In the genomic region with DNA sequence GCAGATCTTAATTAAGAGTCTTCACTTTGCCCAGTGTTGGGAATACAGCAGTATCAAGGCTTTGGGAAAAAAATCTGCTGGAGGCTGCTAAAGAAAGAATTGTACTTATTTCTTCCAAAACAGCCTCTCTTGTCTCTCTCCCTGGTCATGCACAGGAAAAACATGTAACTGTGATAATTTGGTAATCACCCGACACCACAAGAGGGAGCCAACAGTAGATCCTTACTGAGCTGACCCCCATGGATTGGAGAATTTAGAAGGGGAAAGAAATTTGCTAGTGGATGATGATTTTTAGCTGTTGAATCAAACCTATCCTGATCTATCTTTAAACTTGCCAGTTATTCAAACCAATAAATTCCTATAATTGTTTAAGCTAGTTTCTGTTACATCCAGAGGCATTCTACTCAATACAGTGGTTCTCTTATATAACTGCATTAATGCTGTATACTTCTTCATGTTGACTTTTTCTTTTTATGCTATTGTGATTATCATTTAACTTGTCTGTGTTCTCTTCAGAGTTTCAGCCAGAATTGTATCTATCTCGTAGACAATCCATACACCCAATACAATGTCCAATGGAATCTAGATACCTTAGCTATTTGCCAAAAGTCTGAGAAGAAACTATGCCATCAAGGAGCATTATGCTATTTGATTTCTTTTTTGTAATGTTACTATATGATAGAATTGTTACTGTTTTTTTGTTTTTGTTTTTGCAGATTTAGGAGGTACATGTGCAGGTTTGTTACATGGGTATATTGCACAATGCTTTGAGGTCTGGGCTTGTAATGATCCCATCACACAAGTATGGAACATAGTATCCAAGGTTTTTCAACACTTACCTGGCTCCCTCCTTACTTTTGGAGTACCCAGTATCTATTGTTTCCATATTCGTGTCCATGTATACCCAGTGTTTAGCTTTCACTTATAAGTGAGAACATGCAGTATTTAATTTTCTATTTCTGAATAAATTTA, we compare ENCODE assay signal across 9 cellular contexts. TPM values are rescaled to one million over a fixed set of nuclear protein-coding genes. Genes with fewer than 3 reads are reported as not detected.
DNase-seq lines count a peak whose midpoint lies in the region; ATAC-seq and TF ChIP-seq lines count a peak whose summit lies in the region.
"Had no signal": no experiment of that assay in that cellular context is flagged by ENCODE, and none has a peak within 500 bp of the region (broad histone marks: within the 10 kb centered on the region; RNA-seq: fewer than 3 reads in every experiment).

No MANE protein-coding gene starts in this region.

- no peaks in the 10 kb centered on the region for H3K79me2 ChIP-seq in SK-N-SH (ENCODE audit: insufficient read depth)

- DNase-seq in activated T-cell treated with anti-CD3 and anti-CD28 coated beads, Interleukin-2, amount 50 U/mL, for 72 hours = peak; percentile 17 to 19
- DNase-seq in activated T-cell treated with anti-CD3 and anti-CD28 coated beads, Interleukin-2, amount 50 U/mL, for 1 hour = no peak
- DNase-seq in SK-N-SH (peak; percentile 69), fibroblast of villous mesenchyme (ENCODE audit: low read depth) (peak; percentile 50), pons (ENCODE audit: low spot score) (peak; percentile 62)
- no peak for DNase-seq in activated CD4-positive, alpha-beta memory T cell treated with anti-CD3 and anti-CD28 coated beads, Interleukin-2, amount 10 ng/mL, durations not matched to agents 7 days and 5 days

- WGBS in SK-N-SH (ENCODE audit: low lambda C conversion rate) = 16% methylated on average over 3 of the region's 3 CpGs

- no peaks in the 10 kb centered on the region for H3K27me3 Mint-ChIP-seq in activated T-cell treated with anti-CD3 and anti-CD28 coated beads, Interleukin-2, amount 50 U/mL, for 72 hours (ENCODE audit: low read depth)
- H3K27me3 Mint-ChIP-seq in activated CD4-positive, alpha-beta memory T cell treated with anti-CD3 and anti-CD28 coated beads, Interleukin-2, amount 10 ng/mL, durations not matched to agents 7 days and 5 days = peaks cover 12% of the 10 kb centered on the region

- H4K20me1 ChIP-seq in SK-N-SH (ENCODE audit: insufficient read depth) = no peaks in the 10 kb centered on the region

- CTCF ChIA-PET in SK-N-SH (lab: Yijun Ruan, JAX) = interaction anchor here (0.6 to 2.6 kb wide), 42 partner anchors 10 to 686 kb away, joined by 3 to 27 read pairs (median 4); a partner anchor contains a TSS
- CTCF ChIA-PET in activated CD4-positive, alpha-beta memory T cell treated with anti-CD3 and anti-CD28 coated beads, Interleukin-2, amount 10 ng/mL, durations not matched to agents 7 days and 5 days (lab: Charles Lee) = interaction anchor here (0.7 to 1.1 kb wide), 3 partner anchors 12 to 29 kb away, joined by 3 read pairs; no protein-coding TSS in a partner anchor

- H3K36me3 Mint-ChIP-seq in activated T-cell treated with anti-CD3 and anti-CD28 coated beads, Interleukin-2, amount 50 U/mL, for 72 hours (ENCODE audit: insufficient read depth in 2 of 2) = no peaks in the 10 kb centered on the region
- H3K36me3 Mint-ChIP-seq in activated CD4-positive, alpha-beta memory T cell treated with anti-CD3 and anti-CD28 coated beads, Interleukin-2, amount 10 ng/mL, durations not matched to agents 7 days and 5 days (ENCODE audit: low read depth) = no peaks in the 10 kb centered on the region

- no peak overlapping the region for H3K4me2 ChIP-seq in SK-N-SH

- H3K4me3 ChIP-seq in SK-N-SH (ENCODE audit: low read depth in 2 of 2, low read length in 1 of 2) (no peak overlapping the region; a peak in 1 of 4 replicates), fibroblast of villous mesenchyme (ENCODE audit: low read depth, low read length) (no peak overlapping the region)

- peak; percentile 42 to 46 for ATAC-seq in activated T-cell treated with anti-CD3 and anti-CD28 coated beads, Interleukin-2, amount 50 U/mL, for 72 hours (replicated peaks in 1 of 2)
- ATAC-seq in GM21717 (IDR thresholded peaks at IDR 0.05; ENCODE audit: unreplicated experiment) = peak; percentile 69

- no peak overlapping the region for H3K9ac ChIP-seq in SK-N-SH

- no peak overlapping the region for H2AFZ ChIP-seq in SK-N-SH (ENCODE audit: low read depth)

- no peaks in the 10 kb centered on the region for H3K27me3 ChIP-seq in SK-N-SH (ENCODE audit: insufficient read depth)

- no peak overlapping the region for H3K27ac Mint-ChIP-seq in activated T-cell treated with anti-CD3 and anti-CD28 coated beads, Interleukin-2, amount 50 U/mL, for 72 hours
- H3K27ac Mint-ChIP-seq in activated CD4-positive, alpha-beta memory T cell treated with anti-CD3 and anti-CD28 coated beads, Interleukin-2, amount 10 ng/mL, durations not matched to agents 7 days and 5 days = no peak overlapping the region

- no peaks in the 10 kb centered on the region for H3F3A ChIP-seq in SK-N-SH (replicated peaks; ENCODE audit: insufficient read depth)

- H3K9me3 ChIP-seq in SK-N-SH = no peaks in the 10 kb centered on the region

- H3K4me1 ChIP-seq in SK-N-SH (ENCODE audit: control insufficient read depth in 1 of 2, insufficient read depth in 2 of 2, low read depth in 1 of 2, low read length in 1 of 2) = no peaks in the 10 kb centered on the region

- TF ChIP-seq CTCF in LNCAP (IDR thresholded peaks at IDR 0.05) (peak; percentile 67), SK-N-SH (IDR thresholded peaks at IDR 0.05) (peak; percentile 78), fibroblast of villous mesenchyme (IDR thresholded peaks at IDR 0.05; ENCODE audit: insufficient read depth, low read depth, low read length) (peak; percentile 78)

- H3K9me3 Mint-ChIP-seq in activated T-cell treated with anti-CD3 and anti-CD28 coated beads, Interleukin-2, amount 50 U/mL, for 72 hours = no peaks in the 10 kb centered on the region
- no peaks in the 10 kb centered on the region for H3K9me3 Mint-ChIP-seq in activated CD4-positive, alpha-beta memory T cell treated with anti-CD3 and anti-CD28 coated beads, Interleukin-2, amount 10 ng/mL, durations not matched to agents 7 days and 5 days
- H3K9me3 Mint-ChIP-seq: central memory CD8-positive, alpha-beta T cell had no signal

- no peaks in the 10 kb centered on the region for H3K9me2 ChIP-seq in SK-N-SH

- TF ChIP-seq EP300 in SK-N-SH (IDR thresholded peaks at IDR 0.05; ENCODE audit: borderline replicate concordance in 1 of 2, low read depth in 1 of 2, low read length in 1 of 2) = no peak

- no peaks in the 10 kb centered on the region for H3K4me1 Mint-ChIP-seq in activated T-cell treated with anti-CD3 and anti-CD28 coated beads, Interleukin-2, amount 50 U/mL, for 72 hours (ENCODE audit: low read depth)
- H3K4me1 Mint-ChIP-seq in activated CD4-positive, alpha-beta memory T cell treated with anti-CD3 and anti-CD28 coated beads, Interleukin-2, amount 10 ng/mL, durations not matched to agents 7 days and 5 days = no peaks in the 10 kb centered on the region
- H3K4me1 Mint-ChIP-seq: central memory CD8-positive, alpha-beta T cell had no signal

- POLR2A ChIA-PET in SK-N-SH (lab: Yijun Ruan, JAX) = no interaction called here
- POLR2A ChIA-PET in activated CD4-positive, alpha-beta memory T cell treated with anti-CD3 and anti-CD28 coated beads, Interleukin-2, amount 10 ng/mL, durations not matched to agents 7 days and 5 days (lab: Charles Lee) = no interaction called here

- H3K4me3 Mint-ChIP-seq in activated T-cell treated with anti-CD3 and anti-CD28 coated beads, Interleukin-2, amount 50 U/mL, for 72 hours = no peak overlapping the region
- no peak overlapping the region for H3K4me3 Mint-ChIP-seq in activated CD4-positive, alpha-beta memory T cell treated with anti-CD3 and anti-CD28 coated beads, Interleukin-2, amount 10 ng/mL, durations not matched to agents 7 days and 5 days
- H3K4me3 Mint-ChIP-seq: central memory CD8-positive, alpha-beta T cell had no signal

- peak; percentile 78 for TF ChIP-seq RAD21 in SK-N-SH (IDR thresholded peaks at IDR 0.05; ENCODE audit: low read length)

- no peak overlapping the region for H3K27ac ChIP-seq in SK-N-SH (ENCODE audit: low read depth in 2 of 2, low read length in 1 of 2)

- no peaks in the 10 kb centered on the region for H3K36me3 ChIP-seq in SK-N-SH (replicated peaks in 1 of 2; ENCODE audit: control insufficient read depth in 1 of 2, insufficient read depth in 2 of 2, low read length in 1 of 2)

TF ChIP-seq in SK-N-SH, 30 proteins besides CTCF, POLR2A, EP300 and RAD21:
- no peak for TF ChIP-seq GABPA (IDR thresholded peaks at IDR 0.05; ENCODE audit: low read depth)
- no peak for TF ChIP-seq MXI1 (IDR thresholded peaks at IDR 0.05; ENCODE audit: low read depth, low read length)
- TF ChIP-seq YY1 (IDR thresholded peaks at IDR 0.05; ENCODE audit: low read depth) = no peak
- no peak for TF ChIP-seq TCF12 (IDR thresholded peaks at IDR 0.05)
- peak; percentile 78 for TF ChIP-seq SMC3 (IDR thresholded peaks at IDR 0.05; ENCODE audit: low read depth, low read length)

RNA-seq across cellular contexts. Expression of a gene that starts 31.3 kb away (rescaled TPM):
- not detected for total RNA-seq in activated T-cell treated with anti-CD3 and anti-CD28 coated beads, Interleukin-2, amount 50 U/mL, for 72 hours
- 0.02 TPM in 1 of 2 replicates, not detected in the other for polyA plus RNA-seq in SK-N-SH (2012; rRNA removed)
- polyA plus RNA-seq in SK-N-SH (2012; cell fraction: cytosol; rRNA removed) = 0.01 TPM in 1 of 2 replicates, not detected in the other
- not detected in 2 replicates for polyA plus RNA-seq in SK-N-SH (2012; cell fraction: nucleus; rRNA removed)
- total RNA-seq in fibroblast of villous mesenchyme = not detected in 2 replicates
- total RNA-seq in activated CD4-positive, alpha-beta memory T cell treated with anti-CD3 and anti-CD28 coated beads, Interleukin-2, amount 10 ng/mL, durations not matched to agents 7 days and 5 days = not detected

RNA-seq across cellular contexts. Expression of a gene that starts 47.2 kb away (rescaled TPM):
- 10 to 100 TPM; 74.7 to 90.0 TPM for total RNA-seq in activated T-cell treated with anti-CD3 and anti-CD28 coated beads, Interleukin-2, amount 50 U/mL, for 72 hours
- polyA plus RNA-seq in SK-N-SH (2012; rRNA removed) = 57.8 and 76.1 TPM in 2 replicates
- polyA plus RNA-seq in SK-N-SH (2012; cell fraction: cytosol; rRNA removed) = 92.4 and 133 TPM in 2 replicates
- polyA plus RNA-seq in SK-N-SH (2012; cell fraction: nucleus; rRNA removed) = 42.1 and 49.3 TPM in 2 replicates
- total RNA-seq in fibroblast of villous mesenchyme = 84.1 and 103 TPM in 2 replicates
- total RNA-seq in activated CD4-positive, alpha-beta memory T cell treated with anti-CD3 and anti-CD28 coated beads, Interleukin-2, amount 10 ng/mL, durations not matched to agents 7 days and 5 days = 10 to 100 TPM; 54.6 to 61.0 TPM

Comparison
In these comparisons a context has a peak if more than half of its experiments do, and no peak if none do; other contexts are left out.
1. DNase-seq: peak in activated T-cell treated with anti-CD3 and anti-CD28 coated beads, Interleukin-2, amount 50 U/mL, for 72 hours (2 of 2), SK-N-SH (single experiment), fibroblast of villous mesenchyme (single experiment) and pons (single experiment); none in activated T-cell treated with anti-CD3 and anti-CD28 coated beads, Interleukin-2, amount 50 U/mL, for 1 hour (single experiment) and activated CD4-positive, alpha-beta memory T cell treated with anti-CD3 and anti-CD28 coated beads, Interleukin-2, amount 10 ng/mL, durations not matched to agents 7 days and 5 days (single experiment).
2. Peak in every context shown above with its lines, with median percentiles within 50 percentile points of each other: CTCF ChIP-seq.